Comparison of ENCODE assay signal across 22 cellular contexts in the genomic region with DNA sequence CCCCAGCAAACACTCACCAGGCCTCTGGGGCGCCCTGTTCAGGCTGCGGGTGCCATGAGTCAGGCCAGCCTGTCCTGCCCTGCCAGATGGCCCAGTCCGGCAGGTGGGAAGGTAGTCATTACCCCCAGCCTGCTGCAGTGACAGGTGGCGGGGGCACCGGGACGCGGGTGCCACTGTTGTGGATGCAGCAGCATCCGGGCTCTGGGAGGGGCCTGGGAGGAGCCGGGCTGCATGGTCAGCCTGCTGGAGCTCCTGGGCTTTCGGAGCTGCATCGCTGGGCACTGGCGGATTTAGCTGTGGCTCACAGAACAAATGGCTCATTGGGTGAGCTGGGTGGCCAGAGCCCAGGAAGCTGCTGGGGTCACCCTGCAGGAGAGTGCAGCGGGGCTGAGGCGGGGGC. TPM values are rescaled to one million over a fixed set of nuclear protein-coding genes. Genes with fewer than 3 reads are reported as not detected.
DNase-seq lines count a peak whose midpoint lies in the region; TF ChIP-seq lines count a peak whose summit lies in the region.
"Had no signal": no experiment of that assay in that cellular context is flagged by ENCODE, and none has a peak within 500 bp of the region (broad histone marks: within the 10 kb centered on the region; RNA-seq: fewer than 3 reads in every experiment).

No MANE protein-coding gene starts in this region.

- peak overlapping the region; percentile 20 for H3K4me3 ChIP-seq in WERI-Rb-1 (ENCODE audit: low read depth, low read length)
- no peak overlapping the region for H3K4me3 ChIP-seq in prostate gland
- H3K4me3 ChIP-seq: left lung, upper lobe of right lung had no signal

- no peak overlapping the region for H3K4me3 Mint-ChIP-seq in nephron progenitor cell
- H3K4me3 Mint-ChIP-seq: activated naive CD8-positive, alpha-beta T cell; activated T-cell treated with anti-CD3 and anti-CD28 coated beads, Interleukin-2, amount 50 U/mL, for 4 hours; HFFc6 had no signal

- H3K9me3 ChIP-seq in WERI-Rb-1 (ENCODE audit: severe bottlenecking) (no peaks in the 10 kb centered on the region), prostate gland (no peaks in the 10 kb centered on the region)
- H3K9me3 ChIP-seq: left lung, upper lobe of right lung had no signal

- peaks cover 13% of the 10 kb centered on the region for H3K4me1 Mint-ChIP-seq in nephron progenitor cell

- DNase-seq in NCI-H146 (lab: John Stamatoyannopoulos, UW) (peak; percentile 29), NCI-H146 treated with DMSO at 0.1 percent for 48 hours (lab: John Stamatoyannopoulos, UW; ENCODE audit: unreplicated experiment) (no peak), DMS 273 treated with DMSO at 0.1 percent for 48 hours (lab: John Stamatoyannopoulos, UW) (peak; percentile 58), WERI-Rb-1 (peak; percentile 92), nephron progenitor cell (peak; percentile 23), OCI-M1 (lab: John Stamatoyannopoulos, UW) (no peak), kidney glomerular epithelial cell (lab: John Stamatoyannopoulos, UW) (no peak), prostate gland (ENCODE audit: low spot score) (no peak)
- DNase-seq: activated CD4-positive, alpha-beta T cell treated with anti-CD3 and anti-CD28 coated beads for 1 hour; activated CD8-positive, alpha-beta memory T cell treated with anti-CD3 and anti-CD28 coated beads for 24 hours; activated T-cell treated with anti-CD3 and anti-CD28 coated beads, Interleukin-2, amount 50 U/mL, for 4 hours; effector memory CD4-positive, alpha-beta T cell; HFFc6; NCI-H1092 treated with DMSO at 0.1 percent for 48 hours; NK-92 treated with Interleukin-12 subunit alpha and Interleukin-12 subunit beta, amount 100 ng/mL, for 24 hours; upper lobe of right lung had no signal

- TF ChIP-seq POLR2A in prostate gland (IDR thresholded peaks at IDR 0.05) = no peak

- no peak for TF ChIP-seq CTCF in WERI-Rb-1 (IDR thresholded peaks at IDR 0.05; ENCODE audit: low read depth, low read length)
- TF ChIP-seq CTCF in nephron progenitor cell (IDR thresholded peaks at IDR 0.05) = no peak
- no peak for TF ChIP-seq CTCF in prostate gland (IDR thresholded peaks at IDR 0.05)

- H3K36me3 ChIP-seq in WERI-Rb-1 = peaks cover 13% of the 10 kb centered on the region
- peaks cover 0 to 1% of the 10 kb centered on the region in 2 donors for H3K36me3 ChIP-seq in prostate gland
- H3K36me3 ChIP-seq: upper lobe of right lung had no signal

- no peaks in the 10 kb centered on the region for H3K4me1 ChIP-seq in prostate gland (replicated peaks)
- H3K4me1 ChIP-seq: left lung, upper lobe of right lung had no signal

- 89% methylated on average over 14 of the region's 14 CpGs for WGBS in prostate gland

- H3K27ac Mint-ChIP-seq in nephron progenitor cell = no peak overlapping the region
- H3K27ac Mint-ChIP-seq: activated naive CD8-positive, alpha-beta T cell; HFFc6; progenitor cell of endocrine pancreas had no signal

- H3K9me3 Mint-ChIP-seq in nephron progenitor cell = no peaks in the 10 kb centered on the region
- H3K9me3 Mint-ChIP-seq: activated T-cell treated with anti-CD3 and anti-CD28 coated beads, Interleukin-2, amount 50 U/mL, for 4 hours; HFFc6 had no signal

- H3K27ac ChIP-seq in WERI-Rb-1 (peak overlapping the region; percentile 73), prostate gland (no peak overlapping the region)
- H3K27ac ChIP-seq: left lung, upper lobe of right lung had no signal

- no peaks in the 10 kb centered on the region for H3K36me3 Mint-ChIP-seq in nephron progenitor cell (ENCODE audit: low read depth)
- H3K36me3 Mint-ChIP-seq: activated naive CD8-positive, alpha-beta T cell had no signal

- H3K27me3 ChIP-seq in WERI-Rb-1 (ENCODE audit: insufficient read depth, low read depth, severe bottlenecking) = no peaks in the 10 kb centered on the region
- H3K27me3 ChIP-seq in prostate gland (replicated peaks; ENCODE audit: insufficient read depth) = no peaks in the 10 kb centered on the region
- H3K27me3 ChIP-seq: left lung, upper lobe of right lung had no signal

- peaks cover 9% of the 10 kb centered on the region for H3K27me3 Mint-ChIP-seq in nephron progenitor cell (ENCODE audit: low read depth, poor library complexity)
- H3K27me3 Mint-ChIP-seq: activated naive CD8-positive, alpha-beta T cell; progenitor cell of endocrine pancreas had no signal

- intact Hi-C loops in prostate gland (cut with DNase I) = no loop called here

RNA-seq across cellular contexts. Expression of a gene that starts 13.5 kb away (rescaled TPM):
- total RNA-seq in prostate gland = 10 to 100 TPM; 29.1 to 81.2 TPM

RNA-seq across cellular contexts. Expression of a gene that starts 46.1 kb away (rescaled TPM):
- 1 to 10 TPM; 1.2 to 5.4 TPM for total RNA-seq in prostate gland
- total RNA-seq: A172, glomerular endothelial cell, RPMI7951 had no signal

Comparison
In these comparisons a context has a peak if more than half of its experiments do, and no peak if none do; other contexts are left out.
1. DNase-seq: peak in NCI-H146 (single experiment), DMS 273 treated with DMSO at 0.1 percent for 48 hours (single experiment), WERI-Rb-1 (single experiment) and nephron progenitor cell (single experiment); none in NCI-H146 treated with DMSO at 0.1 percent for 48 hours (single experiment), OCI-M1 (single experiment), kidney glomerular epithelial cell (single experiment) and prostate gland (single experiment).